Comparison of ENCODE assay signal across 19 cellular contexts in genomic region chr2:99911711-99912110, GRCh38.
"Had no signal": no experiment of that assay in that cellular context is flagged by ENCODE, and none has a peak within 500 bp of the region (broad histone marks: within the 10 kb centered on the region; RNA-seq: fewer than 3 reads in every experiment).

No MANE protein-coding gene starts in this region.

- ATAC-seq: activated CD4-positive, CD25-positive, alpha-beta regulatory T cell treated with anti-CD3 and anti-CD28 coated beads, Interleukin-2, amount 50 U/mL, for 24 hours; activated naive CD8-positive, alpha-beta T cell treated with anti-CD3 and anti-CD28 coated beads, Interleukin-2, amount 50 U/mL, for 24 hours; activated T-cell treated with anti-CD3 and anti-CD28 coated beads, Interleukin-2, amount 50 U/mL, for 4 hours; left cardiac atrium; lower lobe of right lung; natural killer cell; stimulated activated effector memory CD8-positive, alpha-beta T cell treated with anti-CD3 and anti-CD28 coated beads, Interleukin-12 subunit alpha, Interleukin-12 subunit beta, amount 100 ng/mL, for 72 hours had no signal

- H3K4me1 Mint-ChIP-seq: activated naive CD8-positive, alpha-beta T cell treated with anti-CD3 and anti-CD28 coated beads, Interleukin-2, amount 50 U/mL, for 24 hours; natural killer cell; stimulated activated effector memory CD8-positive, alpha-beta T cell treated with anti-CD3 and anti-CD28 coated beads, Interleukin-12 subunit alpha, Interleukin-12 subunit beta, amount 100 ng/mL, for 72 hours had no signal

- H3K27me3 ChIP-seq: hepatocyte, sigmoid colon, stomach had no signal

- H3K4me3 Mint-ChIP-seq: activated naive CD4-positive, alpha-beta T cell treated with anti-CD3 and anti-CD28 coated beads for 36 hours; activated naive CD8-positive, alpha-beta T cell treated with anti-CD3 and anti-CD28 coated beads, Interleukin-2, amount 50 U/mL, for 24 hours; activated T-cell treated with anti-CD3 and anti-CD28 coated beads, Interleukin-2, amount 50 U/mL, for 4 hours; natural killer cell; stimulated activated effector memory CD8-positive, alpha-beta T cell treated with anti-CD3 and anti-CD28 coated beads, Interleukin-12 subunit alpha, Interleukin-12 subunit beta, amount 100 ng/mL, for 72 hours had no signal

- H3K27ac ChIP-seq: hepatocyte, lower lobe of right lung, parathyroid adenoma, sigmoid colon, stomach had no signal

- H3K9me3 Mint-ChIP-seq: activated naive CD4-positive, alpha-beta T cell treated with anti-CD3 and anti-CD28 coated beads for 36 hours; activated naive CD8-positive, alpha-beta T cell treated with anti-CD3 and anti-CD28 coated beads, Interleukin-2, amount 50 U/mL, for 24 hours; activated T-cell treated with anti-CD3 and anti-CD28 coated beads, Interleukin-2, amount 50 U/mL, for 4 hours; natural killer cell; stimulated activated effector memory CD8-positive, alpha-beta T cell treated with anti-CD3 and anti-CD28 coated beads, Interleukin-12 subunit alpha, Interleukin-12 subunit beta, amount 100 ng/mL, for 72 hours had no signal

- H3K27ac Mint-ChIP-seq: activated naive CD4-positive, alpha-beta T cell treated with anti-CD3 and anti-CD28 coated beads for 36 hours; activated naive CD8-positive, alpha-beta T cell treated with anti-CD3 and anti-CD28 coated beads, Interleukin-2, amount 50 U/mL, for 24 hours; natural killer cell; stimulated activated effector memory CD8-positive, alpha-beta T cell treated with anti-CD3 and anti-CD28 coated beads, Interleukin-12 subunit alpha, Interleukin-12 subunit beta, amount 100 ng/mL, for 72 hours had no signal

- H3K36me3 ChIP-seq: lower lobe of right lung, sigmoid colon, stomach had no signal

- H3K4me3 ChIP-seq: hepatocyte, lower lobe of right lung, sigmoid colon, stomach had no signal

- H3K4me1 ChIP-seq: lower lobe of right lung, parathyroid adenoma, sigmoid colon, stomach had no signal

- H3K36me3 Mint-ChIP-seq: natural killer cell; stimulated activated effector memory CD8-positive, alpha-beta T cell treated with anti-CD3 and anti-CD28 coated beads, Interleukin-12 subunit alpha, Interleukin-12 subunit beta, amount 100 ng/mL, for 72 hours had no signal

- H3K9me3 ChIP-seq: lower lobe of right lung, sigmoid colon, stomach had no signal

- H3K9ac ChIP-seq: parathyroid adenoma had no signal

- H3K27me3 Mint-ChIP-seq: activated naive CD8-positive, alpha-beta T cell treated with anti-CD3 and anti-CD28 coated beads, Interleukin-2, amount 50 U/mL, for 24 hours had no signal

- DNase-seq: activated CD4-positive, alpha-beta T cell treated with anti-CD3 and anti-CD28 coated beads, Interleukin-2, amount 50 U/mL, for 1 hour; activated CD8-positive, alpha-beta memory T cell treated with anti-CD3 and anti-CD28 coated beads, Interleukin-2, amount 50 U/mL, for 4 hours; activated naive CD4-positive, alpha-beta T cell treated with anti-CD3 and anti-CD28 coated beads for 36 hours; activated naive CD8-positive, alpha-beta T cell treated with anti-CD3 and anti-CD28 coated beads, Interleukin-2, amount 50 U/mL, for 24 hours; activated T-cell treated with anti-CD3 and anti-CD28 coated beads, Interleukin-2, amount 50 U/mL, for 4 hours; aorta; effector CD8-positive, alpha-beta T cell; foreskin fibroblast; left cardiac atrium; lower lobe of right lung; natural killer cell; sigmoid colon; stimulated activated CD4-positive, alpha-beta T cell treated with anti-CD3 and anti-CD28 coated beads, Interleukin-4, amount 100 ng/mL, for 24 hours; stomach; trophoblast cell had no signal
